15 cellular contexts compared by ENCODE assay signal in genomic region chr2:38592951-38593350, GRCh38. TPM values are rescaled to one million over a fixed set of nuclear protein-coding genes. Genes with fewer than 3 reads are reported as not detected.
DNase-seq lines count a peak whose midpoint lies in the region; ATAC-seq and TF ChIP-seq lines count a peak whose summit lies in the region.
"Had no signal": no experiment of that assay in that cellular context is flagged by ENCODE, and none has a peak within 500 bp of the region (broad histone marks: within the 10 kb centered on the region; RNA-seq: fewer than 3 reads in every experiment).

No MANE protein-coding gene starts in this region.

- H3K9me3 Mint-ChIP-seq in CD4-positive, alpha-beta T cell, result no peaks in the 10 kb centered on the region
- H3K9me3 Mint-ChIP-seq in activated CD4-positive, alpha-beta memory T cell treated with anti-CD3 and anti-CD28 coated beads for 36 hours, result peaks cover under 1% of the 10 kb centered on the region
- H3K9me3 Mint-ChIP-seq in neural progenitor cell, result no peaks in the 10 kb centered on the region
- H3K9me3 Mint-ChIP-seq: activated naive CD4-positive, alpha-beta T cell treated with anti-CD3 and anti-CD28 coated beads, Interleukin-2, amount 50 U/mL, for 72 hours had no signal

- TF ChIP-seq EP300 in ovary (IDR thresholded peaks at IDR 0.05), result no peak

- peaks cover 100% of the 10 kb centered on the region for H3K79me2 ChIP-seq in neural progenitor cell (ENCODE audit: low read depth)

- WGBS in ovary, 3 donors, result 73 to 81% (median 80%) methylated on average over 2 of the region's 2 CpGs

- H3K36me3 ChIP-seq in ovary, result no peaks in the 10 kb centered on the region
- peaks cover 7% of the 10 kb centered on the region for H3K36me3 ChIP-seq in neural progenitor cell
- no peaks in the 10 kb centered on the region for H3K36me3 ChIP-seq in Peyer's patch
- H3K36me3 ChIP-seq: BLaER1 had no signal

- no peak overlapping the region for H2AFZ ChIP-seq in neural progenitor cell (replicated peaks)

- DNase-seq in CD4-positive, alpha-beta T cell, result no peak
- DNase-seq in H4 (ENCODE audit: low spot score), result peak; percentile 10
- no peak for DNase-seq in activated CD4-positive, alpha-beta memory T cell treated with anti-CD3 and anti-CD28 coated beads for 36 hours
- no peak for DNase-seq in foreskin keratinocyte
- no peak for DNase-seq in ovary
- DNase-seq in DMS53 (lab: John Stamatoyannopoulos, UW), result no peak
- DNase-seq in neural progenitor cell (ENCODE audit: low spot score), result no peak
- DNase-seq in Peyer's patch, result no peak
- DNase-seq: activated CD4-positive, alpha-beta T cell treated with anti-CD3 and anti-CD28 coated beads, Interleukin-2, amount 50 U/mL, for 48 hours; NCI-H1436 treated with DMSO at 0.1 percent for 48 hours; NCI-H446 treated with DMSO at 0.1 percent for 48 hours; stimulated activated naive CD8-positive, alpha-beta T cell treated with anti-CD3 and anti-CD28 coated beads, Interleukin-15, Interleukin-2, amounts not matched to agents 100 U/mL and 50 U/mL, for 24 hours; T-helper 2 cell had no signal

- H3K4me1 ChIP-seq in foreskin keratinocyte, result no peaks in the 10 kb centered on the region
- H3K4me1 ChIP-seq in ovary (ENCODE audit: insufficient read depth), result peaks cover 11% of the 10 kb centered on the region
- no peaks in the 10 kb centered on the region for H3K4me1 ChIP-seq in neural progenitor cell
- H3K4me1 ChIP-seq in Peyer's patch, result peaks cover 0 to 5% (median 2%) of the 10 kb centered on the region in 4 donors

- H3K36me3 Mint-ChIP-seq in CD4-positive, alpha-beta T cell (ENCODE audit: low read depth), result peaks cover 13% of the 10 kb centered on the region
- peaks cover 43% of the 10 kb centered on the region for H3K36me3 Mint-ChIP-seq in activated CD4-positive, alpha-beta memory T cell treated with anti-CD3 and anti-CD28 coated beads for 36 hours
- H3K36me3 Mint-ChIP-seq in neural progenitor cell, result peaks cover 22% of the 10 kb centered on the region

- H3K4me3 ChIP-seq in ovary (no peak overlapping the region), neural progenitor cell (no peak overlapping the region), Peyer's patch (no peak overlapping the region)
- H3K4me3 ChIP-seq: BLaER1 had no signal

- POLR2A ChIA-PET in CD4-positive, alpha-beta T cell (lab: Charles Lee), result no interaction called here
- POLR2A ChIA-PET in activated CD4-positive, alpha-beta memory T cell treated with anti-CD3 and anti-CD28 coated beads for 36 hours (lab: Charles Lee), result interaction anchor here (0.8 to 16.1 kb wide), 4 partner anchors 8 to 154 kb away, joined by 3 to 483 read pairs (median 133); partner anchors contain the start of genes GALM, HNRNPLL and SRSF7

- CTCF ChIA-PET in CD4-positive, alpha-beta T cell (lab: Charles Lee), result interaction anchor here (2.2 kb wide), 1 partner anchor 11 kb away, joined by 10 read pairs; no protein-coding TSS in a partner anchor
- CTCF ChIA-PET in activated CD4-positive, alpha-beta memory T cell treated with anti-CD3 and anti-CD28 coated beads for 36 hours (lab: Charles Lee), result interaction anchor here (1.2 to 1.7 kb wide), 3 partner anchors 9 to 11 kb away, joined by 3 to 5 read pairs (median 4); no protein-coding TSS in a partner anchor

- intact Hi-C loops in CD4-positive, alpha-beta T cell (cut with DNase I, micrococcal nuclease), result no loop called here
- intact Hi-C loops in activated CD4-positive, alpha-beta memory T cell treated with anti-CD3 and anti-CD28 coated beads for 36 hours (cut with micrococcal nuclease), result loop anchor here (2.0 kb wide), 1 partner anchor 50 kb away; no protein-coding TSS in a partner anchor
- intact Hi-C loops in ovary (cut with DNase I), result loop anchor here in 1 of 4 donors (10.0 kb wide), 1 partner anchor 58 kb away; no protein-coding TSS in a partner anchor

- ATAC-seq in CD4-positive, alpha-beta T cell (ENCODE audit: poor library complexity), result no peak
- ATAC-seq in foreskin keratinocyte, result peak; percentile 26
- ATAC-seq: activated naive CD4-positive, alpha-beta T cell treated with anti-CD3 and anti-CD28 coated beads, Interleukin-2, amount 50 U/mL, for 72 hours; stimulated activated naive CD8-positive, alpha-beta T cell treated with anti-CD3 and anti-CD28 coated beads, Interleukin-15, Interleukin-2, amounts not matched to agents 100 U/mL and 50 U/mL, for 24 hours had no signal

- no peaks in the 10 kb centered on the region for H3K27me3 Mint-ChIP-seq in CD4-positive, alpha-beta T cell
- no peaks in the 10 kb centered on the region for H3K27me3 Mint-ChIP-seq in activated CD4-positive, alpha-beta memory T cell treated with anti-CD3 and anti-CD28 coated beads for 36 hours
- peaks cover 5% of the 10 kb centered on the region for H3K27me3 Mint-ChIP-seq in neural progenitor cell (ENCODE audit: insufficient read depth, low read depth)

- H3K4me1 Mint-ChIP-seq in CD4-positive, alpha-beta T cell (ENCODE audit: low read depth), result peaks cover 53% of the 10 kb centered on the region
- peaks cover 66% of the 10 kb centered on the region for H3K4me1 Mint-ChIP-seq in activated CD4-positive, alpha-beta memory T cell treated with anti-CD3 and anti-CD28 coated beads for 36 hours (ENCODE audit: low read depth)
- peaks cover 14% of the 10 kb centered on the region for H3K4me1 Mint-ChIP-seq in neural progenitor cell

- H3K4me2 ChIP-seq in neural progenitor cell, result no peak overlapping the region
- H3K4me2 ChIP-seq: BLaER1 had no signal

- H3K27ac ChIP-seq in CD4-positive, alpha-beta T cell (ENCODE audit: low read depth, low read length), result no peak overlapping the region
- H3K27ac ChIP-seq in foreskin keratinocyte (no peak overlapping the region), ovary (no peak overlapping the region), neural progenitor cell (no peak overlapping the region), Peyer's patch (no peak overlapping the region)
- H3K27ac ChIP-seq: BLaER1 had no signal

- H3K9ac ChIP-seq in neural progenitor cell, result no peak overlapping the region
- H3K9ac ChIP-seq: BLaER1 had no signal

- no peaks in the 10 kb centered on the region for H3K27me3 ChIP-seq in CD4-positive, alpha-beta T cell (ENCODE audit: control insufficient read depth, insufficient read depth, low read length)
- H3K27me3 ChIP-seq in foreskin keratinocyte (no peaks in the 10 kb centered on the region), ovary (no peaks in the 10 kb centered on the region), neural progenitor cell (no peaks in the 10 kb centered on the region), Peyer's patch (no peaks in the 10 kb centered on the region)
- H3K27me3 ChIP-seq: BLaER1 had no signal

- H3K9me3 ChIP-seq in CD4-positive, alpha-beta T cell (ENCODE audit: control insufficient read depth, low read length), result no peaks in the 10 kb centered on the region
- no peaks in the 10 kb centered on the region for H3K9me3 ChIP-seq in ovary
- no peaks in the 10 kb centered on the region for H3K9me3 ChIP-seq in neural progenitor cell (ENCODE audit: low read depth)
- H3K9me3 ChIP-seq in Peyer's patch, result no peaks in the 10 kb centered on the region
- H3K9me3 ChIP-seq: BLaER1 had no signal

- peak overlapping the region; percentile 46 for H3K4me3 Mint-ChIP-seq in CD4-positive, alpha-beta T cell
- H3K4me3 Mint-ChIP-seq in activated CD4-positive, alpha-beta memory T cell treated with anti-CD3 and anti-CD28 coated beads for 36 hours, result peak overlapping the region; percentile 59
- no peak overlapping the region for H3K4me3 Mint-ChIP-seq in neural progenitor cell

- TF ChIP-seq POLR2A in ovary (IDR thresholded peaks at IDR 0.05) (no peak), Peyer's patch (IDR thresholded peaks at IDR 0.05) (no peak)

- H4K20me1 ChIP-seq in neural progenitor cell (ENCODE audit: low read depth), result peaks cover 77% of the 10 kb centered on the region

- no peak for TF ChIP-seq CTCF in CD4-positive, alpha-beta T cell (IDR thresholded peaks at IDR 0.05)
- TF ChIP-seq CTCF in foreskin keratinocyte (conservative IDR thresholded peaks at IDR 0.05) (no peak), ovary (IDR thresholded peaks at IDR 0.05) (no peak), neural progenitor cell (IDR thresholded peaks at IDR 0.05) (no peak), Peyer's patch (IDR thresholded peaks at IDR 0.05) (no peak)

- H3K27ac Mint-ChIP-seq in CD4-positive, alpha-beta T cell, result peak overlapping the region; percentile 46
- H3K27ac Mint-ChIP-seq in activated CD4-positive, alpha-beta memory T cell treated with anti-CD3 and anti-CD28 coated beads for 36 hours, result peak overlapping the region; percentile 82
- no peak overlapping the region for H3K27ac Mint-ChIP-seq in neural progenitor cell
- H3K27ac Mint-ChIP-seq: activated naive CD4-positive, alpha-beta T cell treated with anti-CD3 and anti-CD28 coated beads, Interleukin-2, amount 50 U/mL, for 72 hours had no signal

- H3F3A ChIP-seq in neural progenitor cell (ENCODE audit: low read depth), result no peaks in the 10 kb centered on the region

RNA-seq across cellular contexts. Expression of gene HNRNPLL, which starts 9.8 kb away (rescaled TPM):
- total RNA-seq in CD4-positive, alpha-beta T cell, result 10 to 100 TPM; 44.9 to 46.5 TPM
- total RNA-seq in H4 (2014; rRNA removed; shearing (Covaris generic)), result 32.9 and 42.3 TPM in 2 replicates
- total RNA-seq in activated CD4-positive, alpha-beta memory T cell treated with anti-CD3 and anti-CD28 coated beads for 36 hours, result 100 to 1,000 TPM; 106 to 108 TPM
- total RNA-seq in foreskin keratinocyte (35.6 and 37.1 TPM in 2 replicates), ovary (10 to 100 TPM; 46.9 to 59.2 (median 48.9) TPM), neural progenitor cell (ENCODE audit: low replicate concordance) (82.3 and 109 TPM in 2 replicates), Peyer's patch (10 to 100 TPM; 33.3 to 70.1 (median 48.0) TPM)
- polyA plus RNA-seq in foreskin keratinocyte (19.6 and 23.0 TPM in 2 replicates), ovary (10 to 100 TPM; 19.1 to 40.3 TPM)
